1 cellular context compared by ENCODE assay signal in genomic region chr5:74452851-74453250, GRCh38.
TF ChIP-seq lines count a peak whose summit lies in the region.

No MANE protein-coding gene starts in this region.

TF ChIP-seq in GM23338, 12 proteins besides CTCF, POLR2A, EP300 and RAD21 (continued from another document):
- no peak for TF ChIP-seq REST (IDR thresholded peaks at IDR 0.05; ENCODE audit: unreplicated experiment)
- no peak for TF ChIP-seq EZH2phosphoT487 (IDR thresholded peaks at IDR 0.05; ENCODE audit: unreplicated experiment)
- TF ChIP-seq NANOG (IDR thresholded peaks at IDR 0.05; ENCODE audit: borderline replicate concordance), result no peak
- TF ChIP-seq POLR2AphosphoS5 (IDR thresholded peaks at IDR 0.05; ENCODE audit: low read depth), result no peak
- no peak for TF ChIP-seq ZNF462 (CRISPR knock-in tag; IDR thresholded peaks at IDR 0.05)
- TF ChIP-seq CREB1 (CRISPR knock-in tag; IDR thresholded peaks at IDR 0.05; ENCODE audit: low read depth), result no peak
- TF ChIP-seq ETS1 (IDR thresholded peaks at IDR 0.05), result no peak
